8 cellular contexts compared by ENCODE assay signal in the genomic region with DNA sequence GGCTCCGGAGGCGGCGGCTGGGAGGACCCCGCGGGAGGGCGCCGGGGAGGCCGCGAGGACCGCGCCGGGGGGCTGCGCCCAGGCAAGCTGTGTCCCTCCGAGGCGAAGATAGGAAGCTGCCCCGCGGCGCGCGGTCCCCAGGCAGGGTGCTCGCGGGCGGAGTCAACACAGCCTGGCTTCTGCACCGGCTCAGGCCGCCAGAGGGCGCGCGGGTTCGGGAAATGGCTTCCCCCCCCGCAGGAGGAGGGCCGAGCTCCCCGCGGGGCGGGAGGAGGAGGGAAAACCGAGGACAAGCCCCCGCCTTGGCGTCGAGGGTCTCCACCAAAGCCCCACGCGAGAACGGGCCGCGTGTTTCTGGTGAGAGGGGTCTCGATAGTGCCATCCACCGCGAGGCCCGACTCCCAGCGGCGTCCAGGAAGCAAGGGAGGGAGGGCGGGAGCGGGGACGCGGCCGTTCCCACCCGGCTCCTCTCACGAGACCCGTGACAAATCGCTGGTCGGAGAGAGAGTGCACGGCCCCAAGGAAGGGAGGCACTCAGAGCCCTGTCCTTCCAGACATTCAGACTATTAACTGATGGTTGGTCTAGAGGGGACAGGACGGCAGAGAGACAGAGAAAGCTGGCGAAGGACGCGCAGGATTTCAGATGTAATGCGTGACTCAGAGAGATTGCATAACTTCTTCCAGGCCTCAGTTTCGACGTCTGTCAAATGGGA.
DNase-seq lines count a peak whose midpoint lies in the region; ATAC-seq and TF ChIP-seq lines count a peak whose summit lies in the region.

No MANE protein-coding gene starts in this region.

- peak; percentile 40 for TF ChIP-seq POLR2A in GM18951 (IDR thresholded peaks at IDR 0.05; ENCODE audit: extremely low read depth, insufficient read depth, insufficient read length)

- peak; percentile 73 for DNase-seq in NCI-H69 (lab: John Stamatoyannopoulos, UW)
- peak; percentile 91 for DNase-seq in activated CD8-positive, alpha-beta T cell treated with anti-CD3 and anti-CD28 coated beads for 36 hours
- peak; percentile 69 to 79 (median 75) for DNase-seq in effector memory CD4-positive, alpha-beta T cell
- DNase-seq in mesenteric fat pad (ENCODE audit: low spot score) = peak; percentile 97
- peak; percentile 78 for DNase-seq in stimulated activated CD8-positive, alpha-beta memory T cell treated with anti-CD3 and anti-CD28 coated beads, Interleukin-12 subunit alpha, Interleukin-12 subunit beta, amount 100 ng/mL, for 4 hours (ENCODE audit: low read depth)

- intact Hi-C loops in activated CD8-positive, alpha-beta T cell treated with anti-CD3 and anti-CD28 coated beads for 36 hours (cut with micrococcal nuclease) = loop anchor here (10.0 kb wide), 1 partner anchor 1127 kb away; no protein-coding TSS in a partner anchor

- no peaks in the 10 kb centered on the region for H3K9me3 ChIP-seq in BLaER1
- no peaks in the 10 kb centered on the region for H3K9me3 ChIP-seq in effector memory CD4-positive, alpha-beta T cell (ENCODE audit: control insufficient read depth, low read length)

- no peaks in the 10 kb centered on the region for H4K20me1 ChIP-seq in BLaER1

- in situ Hi-C loops in GM18951 (cut with MboI; ENCODE audit: low sequenced_read_pairs, unreplicated experiment) = no loop called here

- no peaks in the 10 kb centered on the region for H3K36me3 ChIP-seq in BLaER1
- no peaks in the 10 kb centered on the region for H3K36me3 ChIP-seq in effector memory CD4-positive, alpha-beta T cell (ENCODE audit: control insufficient read depth, insufficient read depth, low read length)

- peak overlapping the region; percentile 69 for H3K4me3 Mint-ChIP-seq in activated CD8-positive, alpha-beta T cell treated with anti-CD3 and anti-CD28 coated beads for 36 hours

- H3K4me3 ChIP-seq in BLaER1 = peak overlapping the region; percentile 80
- peak overlapping the region; percentile 56 for H3K4me3 ChIP-seq in effector memory CD4-positive, alpha-beta T cell (ENCODE audit: insufficient read depth, low read depth, low read length, poor library complexity, severe bottlenecking)

- peak; percentile 85 for ATAC-seq in HG03159 (IDR thresholded peaks at IDR 0.05; ENCODE audit: unreplicated experiment)
- ATAC-seq in activated CD8-positive, alpha-beta T cell treated with anti-CD3 and anti-CD28 coated beads for 36 hours = peak; percentile 97

- 0 out of 2 replicates have a peak, but pooled peaks cover 4% of the 10 kb centered on the region for H3K27me3 ChIP-seq in BLaER1
- no peaks in the 10 kb centered on the region for H3K27me3 ChIP-seq in effector memory CD4-positive, alpha-beta T cell (replicated peaks; ENCODE audit: control insufficient read depth, insufficient read depth, low read length, poor library complexity, severe bottlenecking)

- H3K4me1 ChIP-seq in BLaER1 = peaks cover 44% of the 10 kb centered on the region
- H3K4me1 ChIP-seq in effector memory CD4-positive, alpha-beta T cell (ENCODE audit: control insufficient read depth, insufficient read depth, low read length, poor library complexity, severe bottlenecking) = peaks cover 4% of the 10 kb centered on the region

- peak; percentile 96 for TF ChIP-seq CTCF in activated CD8-positive, alpha-beta T cell treated with anti-CD3 and anti-CD28 coated beads for 36 hours (IDR thresholded peaks at IDR 0.05)

- H3K4me1 Mint-ChIP-seq in activated CD8-positive, alpha-beta T cell treated with anti-CD3 and anti-CD28 coated beads for 36 hours (ENCODE audit: low read depth) = peaks cover 3% of the 10 kb centered on the region

- no peaks in the 10 kb centered on the region for H3K9me3 Mint-ChIP-seq in activated CD8-positive, alpha-beta T cell treated with anti-CD3 and anti-CD28 coated beads for 36 hours

- H3K27ac Mint-ChIP-seq in activated CD8-positive, alpha-beta T cell treated with anti-CD3 and anti-CD28 coated beads for 36 hours = no peak overlapping the region

- peak overlapping the region; percentile 75 for H3K27ac ChIP-seq in BLaER1
- H3K27ac ChIP-seq in effector memory CD4-positive, alpha-beta T cell (ENCODE audit: insufficient read depth, low read length, poor library complexity, severe bottlenecking) = no peak overlapping the region

- H3K4me2 ChIP-seq in BLaER1 = peak overlapping the region; percentile 95

- POLR2A ChIA-PET in activated CD8-positive, alpha-beta T cell treated with anti-CD3 and anti-CD28 coated beads for 36 hours (lab: Charles Lee) = interaction anchor here (0.6 kb wide), 1 partner anchor 106 kb away, joined by 3 read pairs; the partner anchor contains the start of gene NETO2

- CTCF ChIA-PET in activated CD8-positive, alpha-beta T cell treated with anti-CD3 and anti-CD28 coated beads for 36 hours (lab: Charles Lee) = interaction anchor here (0.6 to 3.0 kb wide), 47 partner anchors 9 to 1129 kb away, joined by 3 to 32 read pairs (median 4); partner anchors contain the start of genes DNAJA2 and NETO2

- H3K36me3 Mint-ChIP-seq in activated CD8-positive, alpha-beta T cell treated with anti-CD3 and anti-CD28 coated beads for 36 hours (ENCODE audit: low read depth) = no peaks in the 10 kb centered on the region

- peaks cover 7% of the 10 kb centered on the region for H3K27me3 Mint-ChIP-seq in activated CD8-positive, alpha-beta T cell treated with anti-CD3 and anti-CD28 coated beads for 36 hours

- H3K9ac ChIP-seq in BLaER1 = peak overlapping the region; percentile 83
